Comparison of ENCODE assay signal across 7 cellular contexts in genomic region chr1:60196026-60196425, GRCh38.
"Had no signal": no experiment of that assay in that cellular context is flagged by ENCODE, and none has a peak within 500 bp of the region (broad histone marks: within the 10 kb centered on the region; RNA-seq: fewer than 3 reads in every experiment).

No MANE protein-coding gene starts in this region.

- H3K4me1 ChIP-seq: HAP-1 had no signal

- ATAC-seq: HCT116 had no signal

- H3K36me3 ChIP-seq: HAP-1 had no signal

- H3K9me3 Mint-ChIP-seq: HFFc6 had no signal

- H3K4me3 ChIP-seq: GM23248, HAP-1 had no signal

- H3K27ac Mint-ChIP-seq: HFFc6 had no signal

- H3K4me3 Mint-ChIP-seq: HFFc6 had no signal

- H3K9me3 ChIP-seq: HAP-1 had no signal

- H3K27ac ChIP-seq: GM23248 had no signal

- DNase-seq: GM23248, GOT3, H7, HFFc6, IMR-90 had no signal
